Comparison of ENCODE assay signal across 1 cellular context in genomic region chr2:169504651-169505050, GRCh38.
TF ChIP-seq lines count a peak whose summit lies in the region.

No MANE protein-coding gene starts in this region.

TF ChIP-seq in HepG2, 621 proteins besides CTCF, POLR2A, EP300 and RAD21 (continued from another document):
- TF ChIP-seq HNF1A (IDR thresholded peaks at IDR 0.05; ENCODE audit: low read depth): no peak
- TF ChIP-seq HNF1A (CRISPR knock-in tag; IDR thresholded peaks at IDR 0.05; ENCODE audit: borderline replicate concordance): no peak
- no peak for TF ChIP-seq ZBTB46 (CRISPR knock-in tag; IDR thresholded peaks at IDR 0.05; ENCODE audit: borderline replicate concordance)
- TF ChIP-seq KLF11 (CRISPR knock-in tag; IDR thresholded peaks at IDR 0.05): no peak
- no peak for TF ChIP-seq ZUFSP (CRISPR knock-in tag; IDR thresholded peaks at IDR 0.05; ENCODE audit: borderline replicate concordance)
- TF ChIP-seq HMGXB4 (CRISPR knock-in tag; IDR thresholded peaks at IDR 0.05; ENCODE audit: borderline replicate concordance in 1 of 2, low read depth in 1 of 2): no peak
- no peak for TF ChIP-seq ZNF234 (CRISPR knock-in tag; conservative IDR thresholded peaks at IDR 0.05)
- TF ChIP-seq RXRB (CRISPR knock-in tag; IDR thresholded peaks at IDR 0.05; ENCODE audit: borderline replicate concordance): no peak
